Comparison of ENCODE assay signal across 1 cellular context in the genomic region with DNA sequence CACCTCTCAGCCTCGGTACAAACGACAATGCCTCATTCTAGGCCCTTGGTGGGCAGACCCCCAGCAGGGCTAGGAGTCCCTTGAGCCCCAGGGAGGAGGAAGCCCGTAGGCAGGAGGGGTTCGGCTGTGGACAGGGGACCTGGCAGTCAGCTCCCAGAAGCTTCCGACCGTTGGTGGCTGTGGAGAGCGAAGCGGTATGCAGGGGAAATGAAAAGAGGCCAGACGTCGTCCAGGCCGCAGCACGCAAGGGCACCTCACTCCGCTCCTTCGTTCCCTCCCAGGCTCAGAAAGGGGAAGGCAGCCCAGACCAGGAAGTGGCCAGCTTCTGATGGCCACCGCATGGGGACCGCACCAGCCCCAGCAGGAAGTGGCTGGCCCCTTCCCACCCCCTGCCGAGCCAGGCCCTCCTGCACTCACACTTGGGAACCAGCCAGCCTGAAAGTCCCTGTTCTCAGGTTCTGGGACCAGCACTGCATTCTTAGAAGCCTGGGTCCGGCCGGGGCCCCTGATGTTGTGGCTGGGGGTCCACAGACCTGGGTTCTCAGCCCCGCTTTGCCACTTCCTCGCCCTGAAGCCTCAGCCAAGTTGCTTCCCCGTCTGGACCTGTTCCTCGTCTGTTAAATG.
TF ChIP-seq lines count a peak whose summit lies in the region.

No MANE protein-coding gene starts in this region.

TF ChIP-seq in GM12878, 131 proteins besides CTCF, POLR2A, EP300 and RAD21 (continued from another document):
- TF ChIP-seq RELB (IDR thresholded peaks at IDR 0.05; ENCODE audit: low read depth), result peak; percentile 76
- TF ChIP-seq KAT2A (conservative IDR thresholded peaks at IDR 0.05; ENCODE audit: control insufficient read depth, low read depth, low read length), result no peak
- no peak for TF ChIP-seq CEBPB (IDR thresholded peaks at IDR 0.05; ENCODE audit: borderline replicate concordance in 1 of 2, low read depth in 2 of 2, low read length in 2 of 2)
- peak; percentile 86 for TF ChIP-seq BCL11A (IDR thresholded peaks at IDR 0.05; ENCODE audit: low read depth, low read length)
- no peak for TF ChIP-seq PRDM15 (CRISPR knock-in tag; IDR thresholded peaks at IDR 0.05)
- peak; percentile 89 for TF ChIP-seq EED (IDR thresholded peaks at IDR 0.05; ENCODE audit: low read depth)
- TF ChIP-seq STAT1 (conservative IDR thresholded peaks at IDR 0.05), result no peak
- TF ChIP-seq BACH1 (IDR thresholded peaks at IDR 0.05; ENCODE audit: borderline replicate concordance), result peak; percentile 76; the same call in 1 of the 2 replicates
- peak; percentile 71; the same call in 1 of the 2 replicates for TF ChIP-seq RB1 (IDR thresholded peaks at IDR 0.05; ENCODE audit: borderline replicate concordance)
- TF ChIP-seq SRF (IDR thresholded peaks at IDR 0.05; ENCODE audit: low read depth in 2 of 2, low read length in 2 of 2), result no peak
- no peak for TF ChIP-seq KDM1A (IDR thresholded peaks at IDR 0.05; ENCODE audit: borderline replicate concordance)
- no peak for TF ChIP-seq ZSCAN29 (IDR thresholded peaks at IDR 0.05)
- TF ChIP-seq POLR2AphosphoS2 (IDR thresholded peaks at IDR 0.05; ENCODE audit: low read depth, low read length), result peak; percentile 35; the same call in 1 of the 2 replicates
- TF ChIP-seq GABPA (IDR thresholded peaks at IDR 0.05; ENCODE audit: low read depth), result no peak
- no peak for TF ChIP-seq ESRRA (IDR thresholded peaks at IDR 0.05; ENCODE audit: low read length)
